Comparison of ENCODE assay signal across 11 cellular contexts in genomic region chr17:2211661-2212327, GRCh38.
A peak's percentile ranks its signal among the peaks of the same experiment; 100 is the strongest.
DNase-seq lines count a peak whose midpoint lies in the region; ATAC-seq and TF ChIP-seq lines count a peak whose summit lies in the region.
"Had no signal": no experiment of that assay in that cellular context is flagged by ENCODE, and none has a peak within 500 bp of the region (broad histone marks: within the 10 kb centered on the region; RNA-seq: fewer than 3 reads in every experiment).

No MANE protein-coding gene starts in this region.

- H3F3A ChIP-seq in PC-3 (ENCODE audit: low read length, unreplicated experiment) = peaks cover 3% of the 10 kb centered on the region

- H3K36me3 ChIP-seq in PC-3 (ENCODE audit: low read depth, low read length) (no peaks in the 10 kb centered on the region), fibroblast of lung (ENCODE audit: control insufficient read depth, insufficient read depth, low read length) (no peaks in the 10 kb centered on the region)

- no peak overlapping the region for H2AFZ ChIP-seq in PC-3 (ENCODE audit: low read length)
- H2AFZ ChIP-seq in fibroblast of lung (ENCODE audit: low read length) = no peak overlapping the region

- no peak for TF ChIP-seq CTCF in PC-3 (conservative IDR thresholded peaks at IDR 0.05; ENCODE audit: low read depth, low read length)
- no peak for TF ChIP-seq CTCF in fibroblast of lung (conservative IDR thresholded peaks at IDR 0.05 in 1 of 2, IDR thresholded peaks at IDR 0.05 in 1 of 2; ENCODE audit: low read depth in 1 of 2, low read length in 2 of 2)

- peaks cover 54% of the 10 kb centered on the region for H3K4me1 Mint-ChIP-seq in activated CD4-positive, alpha-beta T cell treated with anti-CD3 and anti-CD28 coated beads for 36 hours

- 0 out of 2 replicates have a peak overlapping the region, but pooled peaks have one; percentile 29 for H3K4me3 ChIP-seq in PC-3 (ENCODE audit: low read length)
- peak overlapping the region in 1 of 4 experiments; percentile 43 for H3K4me3 ChIP-seq in fibroblast of lung (replicated peaks in 1 of 4; ENCODE audit: control extremely low read depth in 1 of 4, insufficient read depth in 1 of 4, low read depth in 3 of 4, low read length in 4 of 4)
- no peak overlapping the region for H3K4me3 ChIP-seq in skin epidermis
- H3K4me3 ChIP-seq: A549 had no signal

- peak overlapping the region; percentile 69 for H3K27ac ChIP-seq in PC-3 (ENCODE audit: low read length)
- H3K27ac ChIP-seq in fibroblast of lung (ENCODE audit: insufficient read depth, low read length) = peak overlapping the region; percentile 93
- H3K27ac ChIP-seq in skin epidermis = peak overlapping the region in 18 of 21 experiments; percentile 1 to 91 (median 72)
- H3K27ac ChIP-seq: A549 had no signal

- H3K4me2 ChIP-seq in PC-3 (ENCODE audit: low read length) (peak overlapping the region; percentile 54), fibroblast of lung (ENCODE audit: extremely low read depth, insufficient read depth, low read length) (peak overlapping the region; percentile 65)
- H3K4me2 ChIP-seq: A549 had no signal

- no peaks in the 10 kb centered on the region for H3K9me3 Mint-ChIP-seq in activated CD4-positive, alpha-beta T cell treated with anti-CD3 and anti-CD28 coated beads for 36 hours (ENCODE audit: low read depth)
- H3K9me3 Mint-ChIP-seq: activated T-helper 1 cell treated with anti-CD3 and anti-CD28 coated beads, Interleukin-12 subunit alpha, Interleukin-12 subunit beta, Interleukin-2, Interleukin-4 antibody, amounts not matched to agents 30 ng/mL and 10 ng/mL and 1 ng/mL, durations not matched to agents 14 hours and 24 hours and 36 hours had no signal

- no peak for DNase-seq in activated CD4-positive, alpha-beta T cell treated with anti-CD3 and anti-CD28 coated beads for 36 hours
- no peak for DNase-seq in activated CD4-positive, alpha-beta T cell treated with anti-CD3 and anti-CD28 coated beads for 48 hours
- DNase-seq in PC-3 (no peak), fibroblast of lung (ENCODE audit: low read depth in 2 of 2) (no peak), NCI-H1436 treated with DMSO at 0.1 percent for 48 hours (lab: John Stamatoyannopoulos, UW) (no peak)
- no peak for DNase-seq in stimulated activated CD4-positive, alpha-beta T cell treated with anti-CD3 and anti-CD28 coated beads, Interleukin-15, amount 100 ng/mL, for 24 hours
- DNase-seq: effector memory CD4-positive, alpha-beta T cell had no signal

- intact Hi-C loops in activated CD4-positive, alpha-beta T cell treated with anti-CD3 and anti-CD28 coated beads for 36 hours (cut with DNase I, micrococcal nuclease) = no loop called here
- intact Hi-C loops in PC-3 (cut with micrococcal nuclease) = no loop called here

- CTCF ChIA-PET in activated CD4-positive, alpha-beta T cell treated with anti-CD3 and anti-CD28 coated beads for 36 hours (lab: Charles Lee) = interaction anchor here (2.4 kb wide), 1 partner anchor 33 kb away, joined by 8 read pairs; no protein-coding TSS in a partner anchor
- CTCF ChIA-PET in PC-3 (lab: Charles Lee) = no interaction called here

- H3K4me1 ChIP-seq in PC-3 (ENCODE audit: insufficient read depth, low read length) = peaks cover 22% of the 10 kb centered on the region
- peaks cover 29% of the 10 kb centered on the region for H3K4me1 ChIP-seq in fibroblast of lung (ENCODE audit: control insufficient read depth, extremely low read depth, insufficient read depth, low read length)
- H3K4me1 ChIP-seq: A549 had no signal

- no peaks in the 10 kb centered on the region for H3K9me3 ChIP-seq in PC-3 (ENCODE audit: low read length)
- no peaks in the 10 kb centered on the region for H3K9me3 ChIP-seq in fibroblast of lung (ENCODE audit: control insufficient read depth, insufficient read depth, low read depth, low read length)
- H3K9me3 ChIP-seq: A549 had no signal

- H3K9ac ChIP-seq in PC-3 (ENCODE audit: low read length) = no peak overlapping the region
- no peak overlapping the region for H3K9ac ChIP-seq in fibroblast of lung (ENCODE audit: insufficient read depth, low read length)

- no peaks in the 10 kb centered on the region for H3K79me2 ChIP-seq in PC-3 (ENCODE audit: low read length)
- peaks cover 3% of the 10 kb centered on the region for H3K79me2 ChIP-seq in fibroblast of lung (ENCODE audit: control insufficient read depth, insufficient read depth, low read length)

- H3K27me3 ChIP-seq in PC-3 (ENCODE audit: low read length) (no peaks in the 10 kb centered on the region), fibroblast of lung (ENCODE audit: control insufficient read depth, insufficient read depth, low read length) (no peaks in the 10 kb centered on the region)

- peaks cover 6% of the 10 kb centered on the region for H3K36me3 Mint-ChIP-seq in activated CD4-positive, alpha-beta T cell treated with anti-CD3 and anti-CD28 coated beads for 36 hours (ENCODE audit: low read depth)

- H4K20me1 ChIP-seq in PC-3 (ENCODE audit: low read length) (no peaks in the 10 kb centered on the region), fibroblast of lung (ENCODE audit: control insufficient read depth, extremely low read depth, insufficient read depth, low read length) (no peaks in the 10 kb centered on the region)

- POLR2A ChIA-PET in activated CD4-positive, alpha-beta T cell treated with anti-CD3 and anti-CD28 coated beads for 36 hours (lab: Charles Lee) = no interaction called here
- POLR2A ChIA-PET in PC-3 (lab: Charles Lee; ENCODE audit: unreplicated experiment) = no interaction called here

- no TSS peak for BruUV-seq in PC-3 (replicated peaks; lab: Mats Ljungman, UMichigan)

- no peak for ATAC-seq in activated CD4-positive, alpha-beta T cell treated with anti-CD3 and anti-CD28 coated beads for 36 hours
- ATAC-seq in PC-3 (no peak), HG03135 (IDR thresholded peaks at IDR 0.05; ENCODE audit: unreplicated experiment) (no peak)
- ATAC-seq: A549 had no signal

- H3K4me3 Mint-ChIP-seq in activated CD4-positive, alpha-beta T cell treated with anti-CD3 and anti-CD28 coated beads for 36 hours = no peak overlapping the region

- H3K27me3 Mint-ChIP-seq in activated CD4-positive, alpha-beta T cell treated with anti-CD3 and anti-CD28 coated beads for 36 hours = no peaks in the 10 kb centered on the region

- no peaks in the 10 kb centered on the region for H3K9me2 ChIP-seq in PC-3 (replicated peaks; ENCODE audit: low read length)

- peak overlapping the region; percentile 40 for H3K27ac Mint-ChIP-seq in activated CD4-positive, alpha-beta T cell treated with anti-CD3 and anti-CD28 coated beads for 36 hours
- H3K27ac Mint-ChIP-seq: activated T-helper 1 cell treated with anti-CD3 and anti-CD28 coated beads, Interleukin-12 subunit alpha, Interleukin-12 subunit beta, Interleukin-2, Interleukin-4 antibody, amounts not matched to agents 30 ng/mL and 10 ng/mL and 1 ng/mL, durations not matched to agents 14 hours and 24 hours and 36 hours had no signal
